Comparison of ENCODE assay signal across 1 cellular context in the genomic region with DNA sequence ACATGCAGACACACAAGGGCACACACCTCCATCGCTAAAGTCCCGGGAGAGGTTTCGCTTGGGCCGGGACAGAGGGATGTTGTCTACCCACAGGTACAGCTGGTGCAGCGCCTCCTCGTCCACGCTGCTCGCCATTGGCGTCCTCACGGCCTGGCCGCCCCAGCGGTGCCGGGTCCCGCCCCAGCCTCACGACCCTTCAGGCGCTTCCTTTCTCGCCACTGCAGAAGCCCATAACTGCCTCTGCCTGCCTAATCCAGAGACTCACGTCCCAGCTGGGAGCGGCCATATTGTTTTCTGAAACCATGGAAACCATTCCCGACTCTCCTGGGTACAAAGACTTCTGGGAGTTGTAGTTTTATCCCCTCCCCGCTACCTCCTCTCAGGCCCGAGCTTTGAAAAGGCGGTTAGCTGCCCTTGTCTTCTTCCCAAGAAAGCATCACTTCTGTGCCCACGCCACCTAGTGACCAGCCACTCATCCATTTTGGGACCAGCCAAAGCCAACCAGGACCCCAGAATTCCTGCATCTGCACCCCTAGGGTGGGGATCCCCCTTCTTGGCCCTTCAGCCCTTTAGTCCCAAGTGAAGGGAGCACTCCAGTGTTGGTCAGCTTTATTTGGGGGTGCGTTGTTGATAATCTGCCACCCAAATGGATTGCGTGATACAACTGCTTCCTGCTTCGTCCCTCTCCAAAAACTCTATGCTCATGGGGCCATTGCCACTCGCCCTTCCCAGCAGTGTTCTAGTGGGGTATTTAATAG.
A peak's percentile ranks its signal among the peaks of the same experiment; 100 is the strongest.
TF ChIP-seq lines count a peak whose summit lies in the region.

A gene with protein sequence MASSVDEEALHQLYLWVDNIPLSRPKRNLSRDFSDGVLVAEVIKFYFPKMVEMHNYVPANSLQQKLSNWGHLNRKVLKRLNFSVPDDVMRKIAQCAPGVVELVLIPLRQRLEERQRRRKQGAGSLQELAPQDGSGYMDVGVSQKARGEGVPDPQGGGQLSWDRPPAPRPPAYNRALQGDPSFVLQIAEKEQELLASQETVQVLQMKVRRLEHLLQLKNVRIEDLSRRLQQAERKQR (minus strand): TSS at position 296 of the 758 bp plus-strand sequence. CDS start 161 bp downstream, at position 135.

TF ChIP-seq in HepG2, 621 proteins besides CTCF, POLR2A, EP300 and RAD21 (continued from another document and continues in another):
- peak; percentile 62 for TF ChIP-seq CHD2 (IDR thresholded peaks at IDR 0.05; ENCODE audit: low read depth, low read length)
- no peak; the same call in 1 of the 2 replicates for TF ChIP-seq ZNF652 (CRISPR knock-in tag; IDR thresholded peaks at IDR 0.05; ENCODE audit: borderline replicate concordance, low read depth)
- no peak for TF ChIP-seq ATAD3A (CRISPR knock-in tag; IDR thresholded peaks at IDR 0.05)
- TF ChIP-seq SALL2 (CRISPR knock-in tag; IDR thresholded peaks at IDR 0.05) = peak; percentile 20; the same call in 1 of the 2 replicates
- TF ChIP-seq NFKB2 (CRISPR knock-in tag; IDR thresholded peaks at IDR 0.05; ENCODE audit: borderline replicate concordance) = peak; percentile 63; the same call in 1 of the 2 replicates
- TF ChIP-seq, protein P1, sequence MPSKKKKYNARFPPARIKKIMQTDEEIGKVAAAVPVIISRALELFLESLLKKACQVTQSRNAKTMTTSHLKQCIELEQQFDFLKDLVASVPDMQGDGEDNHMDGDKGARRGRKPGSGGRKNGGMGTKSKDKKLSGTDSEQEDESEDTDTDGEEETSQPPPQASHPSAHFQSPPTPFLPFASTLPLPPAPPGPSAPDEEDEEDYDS (CRISPR knock-in tag; IDR thresholded peaks at IDR 0.05) = peak; percentile 38; the same call in 1 of the 2 replicates
- TF ChIP-seq KAT8 (CRISPR knock-in tag; IDR thresholded peaks at IDR 0.05) = peak; percentile 90
- no peak for TF ChIP-seq SYNCRIP (IDR thresholded peaks at IDR 0.05; ENCODE audit: insufficient read depth, low read depth, low read length)
- TF ChIP-seq ZNF326 (CRISPR knock-in tag; IDR thresholded peaks at IDR 0.05; ENCODE audit: borderline replicate concordance) = no peak
- TF ChIP-seq PCBP2 (optimal IDR thresholded peaks at IDR 0.05; ENCODE audit: low read depth, low read length, poor library complexity, severe bottlenecking) = no peak
- TF ChIP-seq, protein P2, sequence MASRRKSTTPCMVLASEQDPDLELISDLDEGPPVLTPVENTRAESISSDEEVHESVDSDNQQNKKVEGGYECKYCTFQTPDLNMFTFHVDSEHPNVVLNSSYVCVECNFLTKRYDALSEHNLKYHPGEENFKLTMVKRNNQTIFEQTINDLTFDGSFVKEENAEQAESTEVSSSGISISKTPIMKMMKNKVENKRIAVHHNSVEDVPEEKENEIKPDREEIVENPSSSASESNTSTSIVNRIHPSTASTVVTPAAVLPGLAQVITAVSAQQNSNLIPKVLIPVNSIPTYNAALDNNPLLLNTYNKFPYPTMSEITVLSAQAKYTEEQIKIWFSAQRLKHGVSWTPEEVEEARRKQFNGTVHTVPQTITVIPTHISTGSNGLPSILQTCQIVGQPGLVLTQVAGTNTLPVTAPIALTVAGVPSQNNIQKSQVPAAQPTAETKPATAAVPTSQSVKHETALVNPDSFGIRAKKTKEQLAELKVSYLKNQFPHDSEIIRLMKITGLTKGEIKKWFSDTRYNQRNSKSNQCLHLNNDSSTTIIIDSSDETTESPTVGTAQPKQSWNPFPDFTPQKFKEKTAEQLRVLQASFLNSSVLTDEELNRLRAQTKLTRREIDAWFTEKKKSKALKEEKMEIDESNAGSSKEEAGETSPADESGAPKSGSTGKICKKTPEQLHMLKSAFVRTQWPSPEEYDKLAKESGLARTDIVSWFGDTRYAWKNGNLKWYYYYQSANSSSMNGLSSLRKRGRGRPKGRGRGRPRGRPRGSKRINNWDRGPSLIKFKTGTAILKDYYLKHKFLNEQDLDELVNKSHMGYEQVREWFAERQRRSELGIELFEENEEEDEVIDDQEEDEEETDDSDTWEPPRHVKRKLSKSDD (CRISPR knock-in tag; IDR thresholded peaks at IDR 0.05; ENCODE audit: low read depth) = peak; percentile 93
- TF ChIP-seq, protein P3, sequence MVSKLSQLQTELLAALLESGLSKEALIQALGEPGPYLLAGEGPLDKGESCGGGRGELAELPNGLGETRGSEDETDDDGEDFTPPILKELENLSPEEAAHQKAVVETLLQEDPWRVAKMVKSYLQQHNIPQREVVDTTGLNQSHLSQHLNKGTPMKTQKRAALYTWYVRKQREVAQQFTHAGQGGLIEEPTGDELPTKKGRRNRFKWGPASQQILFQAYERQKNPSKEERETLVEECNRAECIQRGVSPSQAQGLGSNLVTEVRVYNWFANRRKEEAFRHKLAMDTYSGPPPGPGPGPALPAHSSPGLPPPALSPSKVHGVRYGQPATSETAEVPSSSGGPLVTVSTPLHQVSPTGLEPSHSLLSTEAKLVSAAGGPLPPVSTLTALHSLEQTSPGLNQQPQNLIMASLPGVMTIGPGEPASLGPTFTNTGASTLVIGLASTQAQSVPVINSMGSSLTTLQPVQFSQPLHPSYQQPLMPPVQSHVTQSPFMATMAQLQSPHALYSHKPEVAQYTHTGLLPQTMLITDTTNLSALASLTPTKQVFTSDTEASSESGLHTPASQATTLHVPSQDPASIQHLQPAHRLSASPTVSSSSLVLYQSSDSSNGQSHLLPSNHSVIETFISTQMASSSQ (IDR thresholded peaks at IDR 0.05; ENCODE audit: low read depth) = no peak
- TF ChIP-seq, protein P3 (CRISPR knock-in tag; IDR thresholded peaks at IDR 0.05; ENCODE audit: borderline replicate concordance) = peak; percentile 18; the same call in 1 of the 2 replicates
- TF ChIP-seq ZNF367 (CRISPR knock-in tag; IDR thresholded peaks at IDR 0.05; ENCODE audit: borderline replicate concordance) = no peak
- TF ChIP-seq GTF2F1 (IDR thresholded peaks at IDR 0.05; ENCODE audit: low read length) = no peak
- TF ChIP-seq ZFP90 (CRISPR knock-in tag; IDR thresholded peaks at IDR 0.05; ENCODE audit: borderline replicate concordance) = 0 out of 2 replicates have a peak, but pooled peaks have one; percentile 41
- peak; percentile 52; the same call in 1 of the 2 replicates for TF ChIP-seq AKAP8 (CRISPR knock-in tag; IDR thresholded peaks at IDR 0.05)
- TF ChIP-seq ZNF546 (CRISPR knock-in tag; conservative IDR thresholded peaks at IDR 0.05) = no peak
- peak; percentile 72; the same call in 1 of the 2 replicates for TF ChIP-seq ZSCAN21 (CRISPR knock-in tag; IDR thresholded peaks at IDR 0.05; ENCODE audit: borderline replicate concordance)
- no peak for TF ChIP-seq MAZ (IDR thresholded peaks at IDR 0.05; ENCODE audit: borderline replicate concordance, low read depth, low read length)
- TF ChIP-seq MAZ (CRISPR knock-in tag; IDR thresholded peaks at IDR 0.05; ENCODE audit: low read depth) = 0 out of 2 replicates have a peak, but pooled peaks have one; percentile 7
- peak; percentile 90 for TF ChIP-seq XRCC5 (optimal IDR thresholded peaks at IDR 0.05; ENCODE audit: low read length)
- TF ChIP-seq, protein P4, sequence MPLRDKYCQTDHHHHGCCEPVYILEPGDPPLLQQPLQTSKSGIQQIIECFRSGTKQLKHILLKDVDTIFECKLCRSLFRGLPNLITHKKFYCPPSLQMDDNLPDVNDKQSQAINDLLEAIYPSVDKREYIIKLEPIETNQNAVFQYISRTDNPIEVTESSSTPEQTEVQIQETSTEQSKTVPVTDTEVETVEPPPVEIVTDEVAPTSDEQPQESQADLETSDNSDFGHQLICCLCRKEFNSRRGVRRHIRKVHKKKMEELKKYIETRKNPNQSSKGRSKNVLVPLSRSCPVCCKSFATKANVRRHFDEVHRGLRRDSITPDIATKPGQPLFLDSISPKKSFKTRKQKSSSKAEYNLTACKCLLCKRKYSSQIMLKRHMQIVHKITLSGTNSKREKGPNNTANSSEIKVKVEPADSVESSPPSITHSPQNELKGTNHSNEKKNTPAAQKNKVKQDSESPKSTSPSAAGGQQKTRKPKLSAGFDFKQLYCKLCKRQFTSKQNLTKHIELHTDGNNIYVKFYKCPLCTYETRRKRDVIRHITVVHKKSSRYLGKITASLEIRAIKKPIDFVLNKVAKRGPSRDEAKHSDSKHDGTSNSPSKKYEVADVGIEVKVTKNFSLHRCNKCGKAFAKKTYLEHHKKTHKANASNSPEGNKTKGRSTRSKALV (CRISPR knock-in tag; IDR thresholded peaks at IDR 0.05) = no peak
- TF ChIP-seq EED (CRISPR knock-in tag; IDR thresholded peaks at IDR 0.05) = peak; percentile 65; the same call in 1 of the 2 replicates
- TF ChIP-seq, protein P5, sequence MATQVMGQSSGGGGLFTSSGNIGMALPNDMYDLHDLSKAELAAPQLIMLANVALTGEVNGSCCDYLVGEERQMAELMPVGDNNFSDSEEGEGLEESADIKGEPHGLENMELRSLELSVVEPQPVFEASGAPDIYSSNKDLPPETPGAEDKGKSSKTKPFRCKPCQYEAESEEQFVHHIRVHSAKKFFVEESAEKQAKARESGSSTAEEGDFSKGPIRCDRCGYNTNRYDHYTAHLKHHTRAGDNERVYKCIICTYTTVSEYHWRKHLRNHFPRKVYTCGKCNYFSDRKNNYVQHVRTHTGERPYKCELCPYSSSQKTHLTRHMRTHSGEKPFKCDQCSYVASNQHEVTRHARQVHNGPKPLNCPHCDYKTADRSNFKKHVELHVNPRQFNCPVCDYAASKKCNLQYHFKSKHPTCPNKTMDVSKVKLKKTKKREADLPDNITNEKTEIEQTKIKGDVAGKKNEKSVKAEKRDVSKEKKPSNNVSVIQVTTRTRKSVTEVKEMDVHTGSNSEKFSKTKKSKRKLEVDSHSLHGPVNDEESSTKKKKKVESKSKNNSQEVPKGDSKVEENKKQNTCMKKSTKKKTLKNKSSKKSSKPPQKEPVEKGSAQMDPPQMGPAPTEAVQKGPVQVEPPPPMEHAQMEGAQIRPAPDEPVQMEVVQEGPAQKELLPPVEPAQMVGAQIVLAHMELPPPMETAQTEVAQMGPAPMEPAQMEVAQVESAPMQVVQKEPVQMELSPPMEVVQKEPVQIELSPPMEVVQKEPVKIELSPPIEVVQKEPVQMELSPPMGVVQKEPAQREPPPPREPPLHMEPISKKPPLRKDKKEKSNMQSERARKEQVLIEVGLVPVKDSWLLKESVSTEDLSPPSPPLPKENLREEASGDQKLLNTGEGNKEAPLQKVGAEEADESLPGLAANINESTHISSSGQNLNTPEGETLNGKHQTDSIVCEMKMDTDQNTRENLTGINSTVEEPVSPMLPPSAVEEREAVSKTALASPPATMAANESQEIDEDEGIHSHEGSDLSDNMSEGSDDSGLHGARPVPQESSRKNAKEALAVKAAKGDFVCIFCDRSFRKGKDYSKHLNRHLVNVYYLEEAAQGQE (IDR thresholded peaks at IDR 0.05; ENCODE audit: borderline replicate concordance in 1 of 2, low read depth in 1 of 2, low read length in 2 of 2) = no peak
- TF ChIP-seq CEBPB (IDR thresholded peaks at IDR 0.05; ENCODE audit: borderline replicate concordance, low read depth, low read length) = no peak
- no peak for TF ChIP-seq PHB2 (IDR thresholded peaks at IDR 0.05; ENCODE audit: partially characterized antibody)
- TF ChIP-seq ZNF432 (CRISPR knock-in tag; IDR thresholded peaks at IDR 0.05; ENCODE audit: borderline replicate concordance) = no peak
- TF ChIP-seq HNRNPUL1 (IDR thresholded peaks at IDR 0.05; ENCODE audit: low read depth, low read length) = no peak
- peak; percentile 59; the same call in 1 of the 2 replicates for TF ChIP-seq ZKSCAN8 (CRISPR knock-in tag; IDR thresholded peaks at IDR 0.05; ENCODE audit: borderline replicate concordance)
- TF ChIP-seq ZNF263 (CRISPR knock-in tag; IDR thresholded peaks at IDR 0.05) = no peak; the same call in none of the 2 replicates
- TF ChIP-seq, protein P6, sequence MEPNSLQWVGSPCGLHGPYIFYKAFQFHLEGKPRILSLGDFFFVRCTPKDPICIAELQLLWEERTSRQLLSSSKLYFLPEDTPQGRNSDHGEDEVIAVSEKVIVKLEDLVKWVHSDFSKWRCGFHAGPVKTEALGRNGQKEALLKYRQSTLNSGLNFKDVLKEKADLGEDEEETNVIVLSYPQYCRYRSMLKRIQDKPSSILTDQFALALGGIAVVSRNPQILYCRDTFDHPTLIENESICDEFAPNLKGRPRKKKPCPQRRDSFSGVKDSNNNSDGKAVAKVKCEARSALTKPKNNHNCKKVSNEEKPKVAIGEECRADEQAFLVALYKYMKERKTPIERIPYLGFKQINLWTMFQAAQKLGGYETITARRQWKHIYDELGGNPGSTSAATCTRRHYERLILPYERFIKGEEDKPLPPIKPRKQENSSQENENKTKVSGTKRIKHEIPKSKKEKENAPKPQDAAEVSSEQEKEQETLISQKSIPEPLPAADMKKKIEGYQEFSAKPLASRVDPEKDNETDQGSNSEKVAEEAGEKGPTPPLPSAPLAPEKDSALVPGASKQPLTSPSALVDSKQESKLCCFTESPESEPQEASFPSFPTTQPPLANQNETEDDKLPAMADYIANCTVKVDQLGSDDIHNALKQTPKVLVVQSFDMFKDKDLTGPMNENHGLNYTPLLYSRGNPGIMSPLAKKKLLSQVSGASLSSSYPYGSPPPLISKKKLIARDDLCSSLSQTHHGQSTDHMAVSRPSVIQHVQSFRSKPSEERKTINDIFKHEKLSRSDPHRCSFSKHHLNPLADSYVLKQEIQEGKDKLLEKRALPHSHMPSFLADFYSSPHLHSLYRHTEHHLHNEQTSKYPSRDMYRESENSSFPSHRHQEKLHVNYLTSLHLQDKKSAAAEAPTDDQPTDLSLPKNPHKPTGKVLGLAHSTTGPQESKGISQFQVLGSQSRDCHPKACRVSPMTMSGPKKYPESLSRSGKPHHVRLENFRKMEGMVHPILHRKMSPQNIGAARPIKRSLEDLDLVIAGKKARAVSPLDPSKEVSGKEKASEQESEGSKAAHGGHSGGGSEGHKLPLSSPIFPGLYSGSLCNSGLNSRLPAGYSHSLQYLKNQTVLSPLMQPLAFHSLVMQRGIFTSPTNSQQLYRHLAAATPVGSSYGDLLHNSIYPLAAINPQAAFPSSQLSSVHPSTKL (CRISPR knock-in tag; IDR thresholded peaks at IDR 0.05) = peak; percentile 21; the same call in 1 of the 2 replicates
- no peak for TF ChIP-seq ZNF883 (CRISPR knock-in tag; IDR thresholded peaks at IDR 0.05; ENCODE audit: not compliant biosample characterization)
- no peak for TF ChIP-seq ZNF430 (CRISPR knock-in tag; IDR thresholded peaks at IDR 0.05)
- TF ChIP-seq MEIS2 (CRISPR knock-in tag; IDR thresholded peaks at IDR 0.05) = no peak
- TF ChIP-seq ZFX (CRISPR knock-in tag; IDR thresholded peaks at IDR 0.05; ENCODE audit: low read depth) = peak; percentile 80
- TF ChIP-seq IKZF4 (CRISPR knock-in tag; IDR thresholded peaks at IDR 0.05; ENCODE audit: borderline replicate concordance, low read depth, not compliant biosample characterization) = no peak
- 0 out of 2 replicates have a peak, but pooled peaks have one; percentile 18 for TF ChIP-seq ZNF317 (CRISPR knock-in tag; IDR thresholded peaks at IDR 0.05)
- TF ChIP-seq ZNF577 (CRISPR knock-in tag; IDR thresholded peaks at IDR 0.05; ENCODE audit: borderline replicate concordance, low read depth) = no peak
- TF ChIP-seq REPIN1 (CRISPR knock-in tag; IDR thresholded peaks at IDR 0.05; ENCODE audit: borderline replicate concordance, low read depth) = peak; percentile 68; the same call in 1 of the 2 replicates
- peak; percentile 23; the same call in 1 of the 2 replicates for TF ChIP-seq ZBTB42 (CRISPR knock-in tag; IDR thresholded peaks at IDR 0.05)
